ENCODE assay signal across 9 cellular contexts in genomic region chr11:45846174-45846675, GRCh38. TPM values are rescaled to one million over a fixed set of nuclear protein-coding genes. Genes with fewer than 3 reads are reported as not detected.
A peak's percentile ranks its signal among the peaks of the same experiment; 100 is the strongest.
DNase-seq lines count a peak whose midpoint lies in the region; ATAC-seq and TF ChIP-seq lines count a peak whose summit lies in the region.
"Had no signal": no experiment of that assay in that cellular context is flagged by ENCODE, and none has a peak within 500 bp of the region (broad histone marks: within the 10 kb centered on the region; RNA-seq: fewer than 3 reads in every experiment).

No MANE protein-coding gene starts in this region.

- H3K36me3 Mint-ChIP-seq in activated CD4-positive, alpha-beta T cell treated with anti-CD3 and anti-CD28 coated beads for 36 hours (ENCODE audit: low read depth): no peaks in the 10 kb centered on the region
- no peaks in the 10 kb centered on the region for H3K36me3 Mint-ChIP-seq in activated naive CD8-positive, alpha-beta T cell treated with anti-CD3 and anti-CD28 coated beads for 36 hours

- H3K9ac ChIP-seq in subcutaneous abdominal adipose tissue (ENCODE audit: low read length in 5 of 5): peak overlapping the region in 3 of 5 donors; percentile 37 to 48 (median 45)

- H3K9me3 ChIP-seq in lower lobe of right lung (no peaks in the 10 kb centered on the region), subcutaneous abdominal adipose tissue (ENCODE audit: control insufficient read depth in 5 of 5, low read length in 5 of 5) (no peaks in the 10 kb centered on the region)

- peaks cover 43% of the 10 kb centered on the region for H3K4me1 ChIP-seq in lower lobe of right lung
- peaks cover 6 to 57% (median 53%) of the 10 kb centered on the region in 5 donors for H3K4me1 ChIP-seq in subcutaneous abdominal adipose tissue (ENCODE audit: control insufficient read depth in 5 of 5, insufficient read depth in 5 of 5, low read length in 5 of 5)

- H3K27ac ChIP-seq in lower lobe of right lung: peak overlapping the region; percentile 96
- H3K27ac ChIP-seq in subcutaneous abdominal adipose tissue (ENCODE audit: low read depth, low read length): peak overlapping the region; percentile 78

- ATAC-seq in activated CD4-positive, alpha-beta T cell treated with anti-CD3 and anti-CD28 coated beads for 36 hours: no peak
- ATAC-seq in lower lobe of right lung: no peak

- intact Hi-C loops in activated CD4-positive, alpha-beta T cell treated with anti-CD3 and anti-CD28 coated beads for 36 hours (cut with DNase I, micrococcal nuclease): loop anchor here (2.0 to 5.0 kb wide), 7 partner anchors 51 to 1796 kb away; partner anchors contain the start of genes CD82 (in 1 of the 2), CKAP5 (in 1 of the 2) and MTCH2 (in 1 of the 2)
- intact Hi-C loops in lower lobe of right lung (cut with DNase I): no loop called here

- no peak for DNase-seq in activated CD4-positive, alpha-beta T cell treated with anti-CD3 and anti-CD28 coated beads for 36 hours
- DNase-seq in activated CD4-positive, alpha-beta T cell treated with anti-CD3 and anti-CD28 coated beads for 48 hours: no peak
- DNase-seq in activated naive CD8-positive, alpha-beta T cell treated with anti-CD3 and anti-CD28 coated beads for 36 hours: no peak
- DNase-seq in lower lobe of right lung (no peak), MV-4-11 (lab: John Stamatoyannopoulos, UW) (no peak)
- DNase-seq in stimulated activated CD4-positive, alpha-beta T cell treated with anti-CD3 and anti-CD28 coated beads, Interleukin-12 subunit alpha, Interleukin-12 subunit beta, amount 100 ng/mL, for 4 hours: no peak
- no peak for DNase-seq in stimulated activated CD8-positive, alpha-beta memory T cell treated with anti-CD3 and anti-CD28 coated beads, Interleukin-4, amount 100 ng/mL, for 48 hours
- DNase-seq: dermis blood vessel endothelial cell had no signal

- no peaks in the 10 kb centered on the region for H3K27me3 Mint-ChIP-seq in activated CD4-positive, alpha-beta T cell treated with anti-CD3 and anti-CD28 coated beads for 36 hours
- no peaks in the 10 kb centered on the region for H3K27me3 Mint-ChIP-seq in activated naive CD8-positive, alpha-beta T cell treated with anti-CD3 and anti-CD28 coated beads for 36 hours

- H3K4me3 Mint-ChIP-seq in activated CD4-positive, alpha-beta T cell treated with anti-CD3 and anti-CD28 coated beads for 36 hours: peak overlapping the region; percentile 74
- H3K4me3 Mint-ChIP-seq in activated naive CD8-positive, alpha-beta T cell treated with anti-CD3 and anti-CD28 coated beads for 36 hours: peak overlapping the region; percentile 88

- H3K27me3 ChIP-seq in lower lobe of right lung (ENCODE audit: low read depth) (no peaks in the 10 kb centered on the region), subcutaneous abdominal adipose tissue (ENCODE audit: control insufficient read depth in 5 of 5, insufficient read depth in 4 of 5, low read length in 5 of 5) (no peaks in the 10 kb centered on the region)

- CTCF ChIA-PET in activated CD4-positive, alpha-beta T cell treated with anti-CD3 and anti-CD28 coated beads for 36 hours (lab: Charles Lee): interaction anchor here (0.8 to 1.5 kb wide), 4 partner anchors 12 to 60 kb away, joined by 3 to 4 read pairs (median 3); no protein-coding TSS in a partner anchor

- H3K9me3 Mint-ChIP-seq in activated CD4-positive, alpha-beta T cell treated with anti-CD3 and anti-CD28 coated beads for 36 hours (ENCODE audit: low read depth): no peaks in the 10 kb centered on the region
- H3K9me3 Mint-ChIP-seq in activated naive CD8-positive, alpha-beta T cell treated with anti-CD3 and anti-CD28 coated beads for 36 hours: no peaks in the 10 kb centered on the region

- H3K4me1 Mint-ChIP-seq in activated CD4-positive, alpha-beta T cell treated with anti-CD3 and anti-CD28 coated beads for 36 hours: peaks cover 48% of the 10 kb centered on the region
- peaks cover 39% of the 10 kb centered on the region for H3K4me1 Mint-ChIP-seq in activated naive CD8-positive, alpha-beta T cell treated with anti-CD3 and anti-CD28 coated beads for 36 hours

- no peak for TF ChIP-seq CTCF in lower lobe of right lung (IDR thresholded peaks at IDR 0.05)

- no peak overlapping the region for H3K4me3 ChIP-seq in lower lobe of right lung
- peak overlapping the region in 1 of 5 donors; percentile 9 for H3K4me3 ChIP-seq in subcutaneous abdominal adipose tissue (ENCODE audit: low read depth in 1 of 5, low read length in 5 of 5)

- POLR2A ChIA-PET in activated CD4-positive, alpha-beta T cell treated with anti-CD3 and anti-CD28 coated beads for 36 hours (lab: Charles Lee): interaction anchor here (1.4 kb wide), 1 partner anchor 70 kb away, joined by 3 read pairs; no protein-coding TSS in a partner anchor

- H3K36me3 ChIP-seq in lower lobe of right lung: no peaks in the 10 kb centered on the region
- peaks cover 0 to 3% (median 0%) of the 10 kb centered on the region in 5 donors for H3K36me3 ChIP-seq in subcutaneous abdominal adipose tissue (ENCODE audit: control insufficient read depth in 5 of 5, insufficient read depth in 5 of 5, low read length in 5 of 5)

- H3K27ac Mint-ChIP-seq in activated CD4-positive, alpha-beta T cell treated with anti-CD3 and anti-CD28 coated beads for 36 hours: peak overlapping the region; percentile 55
- no peak overlapping the region for H3K27ac Mint-ChIP-seq in activated naive CD8-positive, alpha-beta T cell treated with anti-CD3 and anti-CD28 coated beads for 36 hours

RNA-seq across cellular contexts. Expression of gene CRY2, which starts 1.1 kb away (rescaled TPM):
- total RNA-seq in activated CD4-positive, alpha-beta T cell treated with anti-CD3 and anti-CD28 coated beads for 36 hours: 10 to 100 TPM; 13.1 to 14.1 TPM
- 10 to 100 TPM; 10.6 to 14.7 TPM for total RNA-seq in activated naive CD8-positive, alpha-beta T cell treated with anti-CD3 and anti-CD28 coated beads for 36 hours
- 62.3 TPM for total RNA-seq in lower lobe of right lung

RNA-seq across cellular contexts. Expression of gene MAPK8IP1, which starts 39.2 kb away (rescaled TPM):
- under 1 TPM; 0.37 to 0.39 TPM for total RNA-seq in activated CD4-positive, alpha-beta T cell treated with anti-CD3 and anti-CD28 coated beads for 36 hours
- under 1 TPM; 0.54 to 0.56 TPM for total RNA-seq in activated naive CD8-positive, alpha-beta T cell treated with anti-CD3 and anti-CD28 coated beads for 36 hours
- total RNA-seq in lower lobe of right lung: 7.3 TPM

RNA-seq across cellular contexts. Expression of gene SLC35C1, which starts 41.3 kb away (rescaled TPM):
- 1 to 10 TPM; 9.6 to 9.8 TPM for total RNA-seq in activated CD4-positive, alpha-beta T cell treated with anti-CD3 and anti-CD28 coated beads for 36 hours
- total RNA-seq in activated naive CD8-positive, alpha-beta T cell treated with anti-CD3 and anti-CD28 coated beads for 36 hours: 10 to 100 TPM; 12.1 to 12.6 TPM
- 24.7 TPM for total RNA-seq in lower lobe of right lung
